Comparison of ENCODE assay signal across 7 cellular contexts in the genomic region with DNA sequence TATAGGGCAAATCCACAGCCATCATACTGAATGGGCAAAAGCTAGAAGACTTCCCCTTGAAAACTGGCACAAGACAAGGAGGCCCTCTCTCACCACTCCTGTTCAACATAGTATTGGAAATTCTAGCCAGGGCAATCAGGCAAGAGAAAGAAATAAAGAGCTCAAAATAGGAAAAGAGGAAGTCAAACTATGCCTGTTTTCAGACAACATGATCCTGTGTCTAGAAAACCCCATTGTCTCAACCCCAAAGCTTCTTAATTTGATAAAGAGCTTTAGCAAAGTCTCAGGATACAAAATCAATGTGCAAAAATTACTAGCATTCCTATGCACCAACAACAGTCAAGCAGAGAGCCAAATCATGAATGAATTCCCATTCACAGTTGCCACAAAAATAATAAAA.
"Had no signal": no experiment of that assay in that cellular context is flagged by ENCODE, and none has a peak within 500 bp of the region (broad histone marks: within the 10 kb centered on the region; RNA-seq: fewer than 3 reads in every experiment).

No MANE protein-coding gene starts in this region.

- H3K27ac ChIP-seq: HL-60 had no signal

- H3K4me3 ChIP-seq: GM23338, K562 had no signal

- DNase-seq: H9, HCEC 1CT, IMR-90, KG1 had no signal
